8 cellular contexts compared by ENCODE assay signal in the genomic region with DNA sequence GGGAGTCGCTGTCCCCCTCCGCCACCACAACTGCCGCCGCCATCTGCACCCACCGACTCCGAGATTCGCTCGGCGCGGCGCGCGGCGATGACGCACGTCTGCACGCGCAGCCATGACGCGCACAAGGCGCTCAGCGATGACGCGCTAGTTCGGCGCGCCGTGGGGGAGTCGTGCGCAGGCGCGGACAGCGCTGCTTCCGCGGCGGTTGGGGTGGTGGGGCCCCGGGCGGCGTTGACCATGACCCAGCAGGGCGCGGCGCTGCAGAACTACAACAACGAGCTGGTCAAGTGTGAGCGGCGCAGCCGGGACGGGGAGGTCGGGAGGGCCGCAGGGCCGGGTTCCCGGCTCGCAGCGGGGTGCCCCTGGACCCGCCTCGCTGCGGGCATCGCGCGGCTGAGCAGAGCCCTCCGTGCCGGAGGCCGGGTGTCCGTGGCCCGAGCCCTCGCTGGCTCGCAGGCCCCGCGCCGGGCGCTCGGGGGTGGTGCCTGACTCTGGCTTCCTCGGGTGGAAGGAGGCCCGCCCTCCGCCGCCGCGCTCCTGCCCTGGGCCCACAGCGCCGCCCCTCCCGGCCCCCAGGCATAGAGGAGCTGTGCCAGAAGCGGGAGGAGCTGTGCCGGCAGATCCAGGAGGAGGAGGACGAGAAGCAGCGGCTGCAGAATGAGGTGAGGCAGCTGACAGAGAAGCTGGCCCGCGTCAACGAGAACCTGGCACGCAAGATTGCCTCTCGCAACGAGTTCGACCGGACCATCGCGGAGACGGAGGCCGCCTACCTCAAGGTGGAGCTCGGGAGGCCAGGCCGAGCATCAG. TPM values are rescaled to one million over a fixed set of nuclear protein-coding genes. Genes with fewer than 3 reads are reported as not detected.
DNase-seq lines count a peak whose midpoint lies in the region; ATAC-seq, FAIRE-seq and TF ChIP-seq lines count a peak whose summit lies in the region.

A gene with protein sequence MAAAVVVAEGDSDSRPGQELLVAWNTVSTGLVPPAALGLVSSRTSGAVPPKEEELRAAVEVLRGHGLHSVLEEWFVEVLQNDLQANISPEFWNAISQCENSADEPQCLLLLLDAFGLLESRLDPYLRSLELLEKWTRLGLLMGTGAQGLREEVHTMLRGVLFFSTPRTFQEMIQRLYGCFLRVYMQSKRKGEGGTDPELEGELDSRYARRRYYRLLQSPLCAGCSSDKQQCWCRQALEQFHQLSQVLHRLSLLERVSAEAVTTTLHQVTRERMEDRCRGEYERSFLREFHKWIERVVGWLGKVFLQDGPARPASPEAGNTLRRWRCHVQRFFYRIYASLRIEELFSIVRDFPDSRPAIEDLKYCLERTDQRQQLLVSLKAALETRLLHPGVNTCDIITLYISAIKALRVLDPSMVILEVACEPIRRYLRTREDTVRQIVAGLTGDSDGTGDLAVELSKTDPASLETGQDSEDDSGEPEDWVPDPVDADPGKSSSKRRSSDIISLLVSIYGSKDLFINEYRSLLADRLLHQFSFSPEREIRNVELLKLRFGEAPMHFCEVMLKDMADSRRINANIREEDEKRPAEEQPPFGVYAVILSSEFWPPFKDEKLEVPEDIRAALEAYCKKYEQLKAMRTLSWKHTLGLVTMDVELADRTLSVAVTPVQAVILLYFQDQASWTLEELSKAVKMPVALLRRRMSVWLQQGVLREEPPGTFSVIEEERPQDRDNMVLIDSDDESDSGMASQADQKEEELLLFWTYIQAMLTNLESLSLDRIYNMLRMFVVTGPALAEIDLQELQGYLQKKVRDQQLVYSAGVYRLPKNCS (minus strand): TSS at position 71 of the 807 bp plus-strand sequence. CDS start 28 bp downstream, at position 43.
TSS of gene SSNA1 (plus strand) at position 187 of the 807 bp plus-strand sequence. CDS start at position 238, 51 bp downstream.

- no peaks in the 10 kb centered on the region for H3K9me3 ChIP-seq in uterus

- ATAC-seq in HG02763 (IDR thresholded peaks at IDR 0.05; ENCODE audit: unreplicated experiment), result peak; percentile 82
- peak; percentile 90 for ATAC-seq in left ventricle myocardium superior

- H3K36me3 ChIP-seq in uterus, result no peaks in the 10 kb centered on the region

- TF ChIP-seq CTCF in uterus (IDR thresholded peaks at IDR 0.05), result peak in 3 of 4 experiments; percentile 1 to 67 (median 33)

- peaks cover 14 to 24% of the 10 kb centered on the region in 2 donors for H3K4me1 ChIP-seq in uterus

- FAIRE-seq in GM12891 (lab: Jason Lieb, UNC), result peak; percentile 100

- peak within 1 kb of the TSS; percentile 79 to 92 for H3K4me3 ChIP-seq in uterus

- DNase-seq in GM12891 (ENCODE audit: insufficient read length, low spot score) (peak; percentile 97), NCI-H1417 treated with DMSO at 0.1 percent for 48 hours (lab: John Stamatoyannopoulos, UW) (peak; percentile 32), amniotic stem cell (lab: John Stamatoyannopoulos, UW) (peak; percentile 66), left ventricle myocardium superior (peak; percentile 98), pulmonary artery endothelial cell (ENCODE audit: low read depth, low spot score) (peak; percentile 64), uterus (peak; percentile 88 to 94)

- peak; percentile 79 for TF ChIP-seq POLR2A in GM12891 (IDR thresholded peaks at IDR 0.05; ENCODE audit: low read depth, low read length)
- peak; percentile 72 to 89 for TF ChIP-seq POLR2A in uterus (IDR thresholded peaks at IDR 0.05)

- intact Hi-C loops in T-helper 1 cell treated with Interleukin-12 subunit alpha and Interleukin-12 subunit beta and Interleukin-4 antibody, amounts not matched to agents 30 ng/mL and 1 ng/mL, for 36 hours (cut with micrococcal nuclease), result loop anchor here (1.0 to 2.0 kb wide), 7 partner anchors 12 to 67 kb away; partner anchors contain the start of genes NDOR1, NELFB, TMEM203 and TPRN
- intact Hi-C loops in left ventricle myocardium superior (cut with micrococcal nuclease), result no loop called here
- intact Hi-C loops in uterus (cut with DNase I; ENCODE audit: low total_unique reads), result no loop called here

- peak within 1 kb of the TSS; percentile 83 to 95 for H3K27ac ChIP-seq in uterus

- H3K27me3 ChIP-seq in uterus, result no peaks in the 10 kb centered on the region

TF ChIP-seq in GM12891, 5 proteins besides CTCF, POLR2A, EP300 and RAD21:
- TF ChIP-seq SPI1 (IDR thresholded peaks at IDR 0.05; ENCODE audit: low read depth, low read length) (no peak), PAX5 (IDR thresholded peaks at IDR 0.05; ENCODE audit: insufficient read depth, low read length, severe bottlenecking) (peak; percentile 46), POU2F2 (IDR thresholded peaks at IDR 0.05; ENCODE audit: low read depth, low read length) (no peak; the same call in 1 of the 2 replicates), TAF1 (IDR thresholded peaks at IDR 0.05; ENCODE audit: low read depth, low read length) (peak; percentile 79), POLR2AphosphoS5 (IDR thresholded peaks at IDR 0.05; ENCODE audit: low read depth, low read length) (peak; percentile 84)

RNA-seq across cellular contexts. Expression of the first gene that starts in this region (rescaled TPM):
- 27.5 TPM for polyA plus RNA-seq in GM12891 (2012; ENCODE audit: low read depth, missing spikeins)
- total RNA-seq in T-helper 1 cell treated with Interleukin-12 subunit alpha and Interleukin-12 subunit beta and Interleukin-4 antibody, amounts not matched to agents 30 ng/mL and 1 ng/mL, for 36 hours, result 77.0 and 77.9 TPM in 2 replicates
- total RNA-seq in left ventricle myocardium superior (38.2 TPM), pulmonary artery endothelial cell (24.4 and 30.5 TPM in 2 replicates), uterus (10 to 100 TPM in 3 of 4 donors, 1 to 10 TPM in 1; 6.7 to 65.6 (median 24.9) TPM)

RNA-seq across cellular contexts. Expression of gene SSNA1, which starts in this region (rescaled TPM):
- 53.2 TPM for polyA plus RNA-seq in GM12891 (2012; ENCODE audit: low read depth, missing spikeins)
- 88.4 and 88.8 TPM in 2 replicates for total RNA-seq in T-helper 1 cell treated with Interleukin-12 subunit alpha and Interleukin-12 subunit beta and Interleukin-4 antibody, amounts not matched to agents 30 ng/mL and 1 ng/mL, for 36 hours
- total RNA-seq in left ventricle myocardium superior, result 77.7 TPM
- 107 and 115 TPM in 2 replicates for total RNA-seq in pulmonary artery endothelial cell
- 10 to 100 TPM; 17.1 to 47.1 (median 40.6) TPM for total RNA-seq in uterus

Comparison
In these comparisons a context has a peak if more than half of its experiments do, and no peak if none do; other contexts are left out.
1. Peak in every context shown above with its lines: DNase-seq, ATAC-seq, H3K4me3 ChIP-seq and H3K27ac ChIP-seq.
2. DNase-seq: peak in every context shown above with its lines; median percentile 98 in left ventricle myocardium superior; 97 in GM12891; 91 in uterus; 66 in amniotic stem cell; 64 in pulmonary artery endothelial cell; 32 in NCI-H1417 treated with DMSO at 0.1 percent for 48 hours.